Comparison of ENCODE assay signal across 10 cellular contexts in the genomic region with DNA sequence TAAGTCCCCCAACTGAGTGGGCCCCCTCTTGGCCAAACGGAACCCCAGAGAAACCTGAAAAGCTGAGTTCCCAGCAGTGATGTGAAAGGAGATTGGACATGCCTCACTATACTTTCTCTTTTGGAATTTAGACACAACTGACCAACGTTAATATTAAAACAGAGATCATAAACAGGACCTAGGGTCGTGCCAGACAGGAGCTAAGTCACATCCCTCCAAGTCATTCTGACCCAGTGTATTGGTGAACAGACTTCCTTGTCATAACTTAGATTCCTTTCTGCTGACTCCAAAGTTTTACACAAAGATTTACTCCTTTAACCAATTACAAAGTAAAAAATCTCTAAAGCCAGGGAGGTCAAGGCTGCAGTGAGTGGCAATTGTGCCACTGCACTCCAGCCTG. TPM values are rescaled to one million over a fixed set of nuclear protein-coding genes. Genes with fewer than 3 reads are reported as not detected.
DNase-seq lines count a peak whose midpoint lies in the region; ATAC-seq, FAIRE-seq and TF ChIP-seq lines count a peak whose summit lies in the region.
"Had no signal": no experiment of that assay in that cellular context is flagged by ENCODE, and none has a peak within 500 bp of the region (broad histone marks: within the 10 kb centered on the region; RNA-seq: fewer than 3 reads in every experiment).

No MANE protein-coding gene starts in this region.

- CTCF ChIA-PET in CD4-positive, alpha-beta memory T cell (lab: Charles Lee; ENCODE audit: partially characterized antibody), result interaction anchor here (4.4 kb wide), 1 partner anchor 10 kb away, joined by 30 read pairs; no protein-coding TSS in a partner anchor

- intact Hi-C loops in CD4-positive, alpha-beta memory T cell (cut with micrococcal nuclease), result loop anchor here (2.0 to 10.0 kb wide), 2 partner anchors 14 to 48 kb away; a partner anchor contains a TSS

- peak overlapping the region; percentile 74 to 97 (median 93) for H3K27ac Mint-ChIP-seq in CD4-positive, alpha-beta memory T cell
- H3K27ac Mint-ChIP-seq in astrocyte (ENCODE audit: unreplicated experiment) (peak overlapping the region; percentile 91), memory B cell (peak overlapping the region; percentile 72)

- H3K9me3 Mint-ChIP-seq in CD4-positive, alpha-beta memory T cell, result peaks cover 0 to 2% (median 0%) of the 10 kb centered on the region in 8 donors
- H3K9me3 Mint-ChIP-seq in astrocyte (ENCODE audit: unreplicated experiment), result peaks cover 2% of the 10 kb centered on the region
- H3K9me3 Mint-ChIP-seq in memory B cell, result peaks cover under 1% of the 10 kb centered on the region

- H2AFZ ChIP-seq in astrocyte (ENCODE audit: low read depth, low read length), result no peak overlapping the region

- peaks cover 12% of the 10 kb centered on the region for H3K36me3 ChIP-seq in CD4-positive, alpha-beta memory T cell (ENCODE audit: insufficient read depth, low read length)
- H3K36me3 ChIP-seq in astrocyte (ENCODE audit: insufficient read depth, low read length), result peaks cover 4% of the 10 kb centered on the region

- H3K27me3 ChIP-seq in CD4-positive, alpha-beta memory T cell (ENCODE audit: insufficient read depth, low read length), result no peaks in the 10 kb centered on the region
- H3K27me3 ChIP-seq in astrocyte (ENCODE audit: insufficient read depth, low read length), result no peaks in the 10 kb centered on the region

- H4K20me1 ChIP-seq in astrocyte (ENCODE audit: insufficient read depth, low read length), result peaks cover 5% of the 10 kb centered on the region

- H3K9me3 ChIP-seq in CD4-positive, alpha-beta memory T cell (ENCODE audit: control insufficient read depth in 1 of 2, low read length in 2 of 2), result no peaks in the 10 kb centered on the region
- H3K9me3 ChIP-seq in astrocyte (ENCODE audit: insufficient read depth, low read depth, low read length), result no peaks in the 10 kb centered on the region

- peak; percentile 47 for FAIRE-seq in astrocyte (lab: Jason Lieb, UNC)

- H3K36me3 Mint-ChIP-seq in CD4-positive, alpha-beta memory T cell, result peaks cover 60 to 76% of the 10 kb centered on the region in 2 donors
- peaks cover 16% of the 10 kb centered on the region for H3K36me3 Mint-ChIP-seq in astrocyte (ENCODE audit: low read depth, unreplicated experiment)
- peaks cover 48% of the 10 kb centered on the region for H3K36me3 Mint-ChIP-seq in memory B cell

- no peak overlapping the region for H3K4me3 ChIP-seq in CD4-positive, alpha-beta memory T cell (ENCODE audit: low read length in 2 of 2)
- H3K4me3 ChIP-seq in astrocyte (ENCODE audit: insufficient read depth, low read depth, low read length), result no peak overlapping the region

- no peak for TF ChIP-seq CTCF in astrocyte (IDR thresholded peaks at IDR 0.05; ENCODE audit: insufficient read depth, low read depth, low read length)

- peaks cover 54 to 86% (median 67%) of the 10 kb centered on the region in 4 donors for H3K4me1 Mint-ChIP-seq in CD4-positive, alpha-beta memory T cell
- peaks cover 30% of the 10 kb centered on the region for H3K4me1 Mint-ChIP-seq in astrocyte (ENCODE audit: low read depth, unreplicated experiment)
- peaks cover 19% of the 10 kb centered on the region for H3K4me1 Mint-ChIP-seq in memory B cell

- ATAC-seq in HG03354 (IDR thresholded peaks at IDR 0.05; ENCODE audit: poor library complexity, severe bottlenecking, unreplicated experiment) (peak; percentile 41), memory B cell (ENCODE audit: low read depth) (no peak)
- ATAC-seq: HCT116 had no signal

- peak overlapping the region in 7 of 8 donors; percentile 29 to 79 (median 62) for H3K4me3 Mint-ChIP-seq in CD4-positive, alpha-beta memory T cell
- H3K4me3 Mint-ChIP-seq in astrocyte (ENCODE audit: unreplicated experiment), result peak overlapping the region; percentile 3
- H3K4me3 Mint-ChIP-seq in memory B cell, result no peak overlapping the region

- peak overlapping the region; percentile 50 for H3K4me2 ChIP-seq in astrocyte (ENCODE audit: low read length)

- H3K79me2 ChIP-seq in astrocyte (ENCODE audit: insufficient read depth, low read length), result no peaks in the 10 kb centered on the region

- no peak overlapping the region for H3K9ac ChIP-seq in astrocyte (ENCODE audit: low read length)

- H3K4me1 ChIP-seq in CD4-positive, alpha-beta memory T cell (ENCODE audit: insufficient read depth, low read length), result peaks cover 75% of the 10 kb centered on the region
- H3K4me1 ChIP-seq in astrocyte (ENCODE audit: insufficient read depth, low read length), result peaks cover 24% of the 10 kb centered on the region

- POLR2A ChIA-PET in CD4-positive, alpha-beta memory T cell (lab: Charles Lee; ENCODE audit: partially characterized antibody), result interaction anchor here (1.0 to 13.8 kb wide), 5 partner anchors 9 to 46 kb away, joined by 4 to 308 read pairs (median 6); no protein-coding TSS in a partner anchor

- no peaks in the 10 kb centered on the region for H3K27me3 Mint-ChIP-seq in CD4-positive, alpha-beta memory T cell
- H3K27me3 Mint-ChIP-seq in astrocyte (ENCODE audit: low read depth, unreplicated experiment) (no peaks in the 10 kb centered on the region), memory B cell (no peaks in the 10 kb centered on the region)

- DNase-seq in CD4-positive, alpha-beta memory T cell, result no peak
- DNase-seq in astrocyte (ENCODE audit: low read depth) (peak; percentile 64), memory B cell (ENCODE audit: low spot score in 2 of 2) (no peak), NCI-H1694 treated with DMSO at 0.1 percent for 48 hours (lab: John Stamatoyannopoulos, UW) (no peak), NOMO-1 treated with DMSO at 0.1 percent for 48 hours (lab: John Stamatoyannopoulos, UW; ENCODE audit: unreplicated experiment) (no peak), SKM-1 (lab: John Stamatoyannopoulos, UW; ENCODE audit: unreplicated experiment) (no peak)
- DNase-seq in stimulated activated CD4-positive, alpha-beta T cell treated with anti-CD3 and anti-CD28 coated beads, Interleukin-2, amount 100 ng/mL, for 24 hours, result no peak
- DNase-seq: KBM-7 had no signal

- peak overlapping the region; percentile 28 for H3K27ac ChIP-seq in CD4-positive, alpha-beta memory T cell (ENCODE audit: low read depth, low read length)
- no peak overlapping the region for H3K27ac ChIP-seq in astrocyte (ENCODE audit: low read depth, low read length)

RNA-seq across cellular contexts. Expression of a gene that starts 46.9 kb away (rescaled TPM):
- total RNA-seq in CD4-positive, alpha-beta memory T cell, result 100 to 1,000 TPM; 143 to 150 TPM
- polyA plus RNA-seq in CD4-positive, alpha-beta memory T cell, result 10 to 100 TPM; 87.2 to 91.8 TPM
- 43.1 and 49.2 TPM in 2 replicates for total RNA-seq in astrocyte
